8 cellular contexts compared by ENCODE assay signal in the genomic region with DNA sequence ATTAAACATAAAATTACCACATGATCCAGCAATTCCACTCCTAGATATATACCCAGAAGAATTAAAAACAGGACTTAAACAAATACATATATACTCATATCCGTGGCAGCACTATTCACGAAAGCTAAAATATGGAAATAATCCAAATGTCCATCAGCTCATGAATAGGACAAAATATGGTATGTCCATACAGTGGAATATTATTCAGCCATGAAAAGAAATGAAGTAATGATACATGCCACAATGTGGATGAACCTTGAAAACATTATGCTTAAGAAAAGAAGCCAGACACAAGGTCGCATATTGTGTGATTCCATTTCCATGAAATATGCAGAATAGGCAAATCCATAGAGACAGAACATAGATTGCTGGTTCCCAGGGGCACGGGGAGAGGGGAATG. TPM values are rescaled to one million over a fixed set of nuclear protein-coding genes. Genes with fewer than 3 reads are reported as not detected.
"Had no signal": no experiment of that assay in that cellular context is flagged by ENCODE, and none has a peak within 500 bp of the region (broad histone marks: within the 10 kb centered on the region; RNA-seq: fewer than 3 reads in every experiment).

No MANE protein-coding gene starts in this region.

- H3K4me3 Mint-ChIP-seq: IgD-negative memory B cell had no signal

- H3K27ac ChIP-seq: HL-60, KMS-11 had no signal

- H3K9ac ChIP-seq: KMS-11 had no signal

- H3K4me2 ChIP-seq: KMS-11 had no signal

- ATAC-seq: HepG2 had no signal

- DNase-seq: IMR-90, KBM-7, KG1 had no signal

- FAIRE-seq: HepG2, HTR-8/SVneo had no signal

RNA-seq across cellular contexts. Expression of a gene that starts 24.8 kb away (rescaled TPM):
- polyA plus RNA-seq: IgD-negative memory B cell had no signal
